In genomic region chr12:83476006-83476405, GRCh38 we compare ENCODE assay signal across 17 cellular contexts.
DNase-seq lines count a peak whose midpoint lies in the region; ATAC-seq and TF ChIP-seq lines count a peak whose summit lies in the region.
"Had no signal": no experiment of that assay in that cellular context is flagged by ENCODE, and none has a peak within 500 bp of the region (broad histone marks: within the 10 kb centered on the region; RNA-seq: fewer than 3 reads in every experiment).

No MANE protein-coding gene starts in this region.

- no peaks in the 10 kb centered on the region for H3K79me2 ChIP-seq in mesendoderm (ENCODE audit: control insufficient read depth, insufficient read depth, low read length)

- H2AK5ac ChIP-seq in mesendoderm (ENCODE audit: low read length) = no peak overlapping the region

- H3K36me3 ChIP-seq in mesendoderm (ENCODE audit: control insufficient read depth, insufficient read depth, low read length) = no peaks in the 10 kb centered on the region
- no peaks in the 10 kb centered on the region for H3K36me3 ChIP-seq in CD4-positive, alpha-beta memory T cell (ENCODE audit: insufficient read depth, low read length)

- POLR2A ChIA-PET in CD4-positive, alpha-beta memory T cell (lab: Charles Lee; ENCODE audit: partially characterized antibody) = no interaction called here

- no peak for TF ChIP-seq CTCF in 22Rv1 (IDR thresholded peaks at IDR 0.05)
- TF ChIP-seq CTCF in VCaP (conservative IDR thresholded peaks at IDR 0.05) = no peak

- ATAC-seq in HG02973 (IDR thresholded peaks at IDR 0.05; ENCODE audit: unreplicated experiment) = no peak
- ATAC-seq: CD8-positive, alpha-beta T cell; GM23338; HCT116 had no signal

- no peaks in the 10 kb centered on the region for H3K27me3 Mint-ChIP-seq in CD4-positive, alpha-beta memory T cell

- no peak overlapping the region for H2BK15ac ChIP-seq in mesendoderm (replicated peaks; ENCODE audit: low read depth)

- no peaks in the 10 kb centered on the region for H3K4me1 Mint-ChIP-seq in CD4-positive, alpha-beta memory T cell

- H3K27ac Mint-ChIP-seq in CD4-positive, alpha-beta memory T cell = no peak overlapping the region
- H3K27ac Mint-ChIP-seq: CD8-positive, alpha-beta T cell; GM23338; H9 had no signal

- no peak overlapping the region for H4K5ac ChIP-seq in mesendoderm (ENCODE audit: low read length)

- no peak overlapping the region for H4K8ac ChIP-seq in mesendoderm (ENCODE audit: low read depth, low read length)

- H3K4me3 ChIP-seq in mesendoderm (ENCODE audit: low read length) = no peak overlapping the region
- no peak overlapping the region for H3K4me3 ChIP-seq in CD4-positive, alpha-beta memory T cell (ENCODE audit: low read length in 2 of 2)
- H3K4me3 ChIP-seq: GM23338 had no signal

- DNase-seq in DMS53 (lab: John Stamatoyannopoulos, UW) (peak; percentile 39), DMS53 treated with DMSO at 0.1 percent for 48 hours (lab: John Stamatoyannopoulos, UW; ENCODE audit: unreplicated experiment) (no peak), mesendoderm (peak; percentile 13)
- no peak for DNase-seq in CD4-positive, alpha-beta memory T cell
- DNase-seq: 8988T; C1 segment of cervical spinal cord; Caco-2; CD8-positive, alpha-beta T cell; DMS153; DMS79 treated with DMSO at 0.1 percent for 48 hours; GF-D8; H9 had no signal

- no CpG with 5 or more reads among the region's 1 CpG for WGBS in mesendoderm (ENCODE audit: extremely low coverage, insufficient coverage, low lambda C conversion rate)

- H3K4me1 ChIP-seq in mesendoderm (ENCODE audit: control insufficient read depth, low read depth, low read length) = no peaks in the 10 kb centered on the region
- no peaks in the 10 kb centered on the region for H3K4me1 ChIP-seq in CD4-positive, alpha-beta memory T cell (ENCODE audit: insufficient read depth, low read length)

- no peak overlapping the region for H3K18ac ChIP-seq in mesendoderm (ENCODE audit: low read length)

- H3K4ac ChIP-seq in mesendoderm (ENCODE audit: low read depth, low read length) = no peak overlapping the region

- no peaks in the 10 kb centered on the region for H3K79me1 ChIP-seq in mesendoderm (ENCODE audit: low read length)

- no peak overlapping the region for H2BK5ac ChIP-seq in mesendoderm (ENCODE audit: low read length)

- intact Hi-C loops in CD4-positive, alpha-beta memory T cell (cut with micrococcal nuclease) = no loop called here

- no peaks in the 10 kb centered on the region for H3K9me3 ChIP-seq in CD4-positive, alpha-beta memory T cell (ENCODE audit: control insufficient read depth in 1 of 2, low read length in 2 of 2)
- H3K9me3 ChIP-seq: Caco-2 had no signal

- no peak overlapping the region for H3K9ac ChIP-seq in mesendoderm (ENCODE audit: low read length)

- peak overlapping the region; percentile 24 for H3K27ac ChIP-seq in 22Rv1
- peak overlapping the region; percentile 51 for H3K27ac ChIP-seq in VCaP
- H3K27ac ChIP-seq in mesendoderm (ENCODE audit: low read depth, low read length) = no peak overlapping the region
- no peak overlapping the region for H3K27ac ChIP-seq in CD4-positive, alpha-beta memory T cell (ENCODE audit: low read depth, low read length)

- CTCF ChIA-PET in CD4-positive, alpha-beta memory T cell (lab: Charles Lee; ENCODE audit: partially characterized antibody) = no interaction called here

- no peak overlapping the region for H3K23ac ChIP-seq in mesendoderm (ENCODE audit: low read length)

- peaks cover 2% of the 10 kb centered on the region for H3K27me3 ChIP-seq in mesendoderm (ENCODE audit: insufficient read depth, low read length, poor library complexity)
- H3K27me3 ChIP-seq in CD4-positive, alpha-beta memory T cell (ENCODE audit: insufficient read depth, low read length) = no peaks in the 10 kb centered on the region

- no peak overlapping the region for H3K4me3 Mint-ChIP-seq in CD4-positive, alpha-beta memory T cell
- H3K4me3 Mint-ChIP-seq: CD8-positive, alpha-beta T cell; GM23338; H9 had no signal

- no peak overlapping the region for H2BK120ac ChIP-seq in mesendoderm (ENCODE audit: low read depth, low read length)

- H3K9me3 Mint-ChIP-seq in CD4-positive, alpha-beta memory T cell = peaks cover 0 to 3% (median 0%) of the 10 kb centered on the region in 8 donors
- H3K9me3 Mint-ChIP-seq: GM23338, H9 had no signal

- H3K36me3 Mint-ChIP-seq in CD4-positive, alpha-beta memory T cell = no peaks in the 10 kb centered on the region
- H3K36me3 Mint-ChIP-seq: CD8-positive, alpha-beta T cell had no signal

- H3K4me2 ChIP-seq in mesendoderm (ENCODE audit: low read length) = no peak overlapping the region
- H3K4me2 ChIP-seq: GM23338 had no signal

- no peak overlapping the region for H3K56ac ChIP-seq in mesendoderm (ENCODE audit: low read length)

Comparison
In these comparisons a context has a peak if more than half of its experiments do, and no peak if none do; other contexts are left out.
1. DNase-seq: peak in DMS53 (single experiment) and mesendoderm (single experiment); none in DMS53 treated with DMSO at 0.1 percent for 48 hours (single experiment) and CD4-positive, alpha-beta memory T cell (0 of 5).
2. H3K27ac ChIP-seq: peak in 22Rv1 (single experiment) and VCaP (single experiment); none in mesendoderm (single experiment) and CD4-positive, alpha-beta memory T cell (single experiment).